ENCODE assay signal across 1 cellular context in the genomic region with DNA sequence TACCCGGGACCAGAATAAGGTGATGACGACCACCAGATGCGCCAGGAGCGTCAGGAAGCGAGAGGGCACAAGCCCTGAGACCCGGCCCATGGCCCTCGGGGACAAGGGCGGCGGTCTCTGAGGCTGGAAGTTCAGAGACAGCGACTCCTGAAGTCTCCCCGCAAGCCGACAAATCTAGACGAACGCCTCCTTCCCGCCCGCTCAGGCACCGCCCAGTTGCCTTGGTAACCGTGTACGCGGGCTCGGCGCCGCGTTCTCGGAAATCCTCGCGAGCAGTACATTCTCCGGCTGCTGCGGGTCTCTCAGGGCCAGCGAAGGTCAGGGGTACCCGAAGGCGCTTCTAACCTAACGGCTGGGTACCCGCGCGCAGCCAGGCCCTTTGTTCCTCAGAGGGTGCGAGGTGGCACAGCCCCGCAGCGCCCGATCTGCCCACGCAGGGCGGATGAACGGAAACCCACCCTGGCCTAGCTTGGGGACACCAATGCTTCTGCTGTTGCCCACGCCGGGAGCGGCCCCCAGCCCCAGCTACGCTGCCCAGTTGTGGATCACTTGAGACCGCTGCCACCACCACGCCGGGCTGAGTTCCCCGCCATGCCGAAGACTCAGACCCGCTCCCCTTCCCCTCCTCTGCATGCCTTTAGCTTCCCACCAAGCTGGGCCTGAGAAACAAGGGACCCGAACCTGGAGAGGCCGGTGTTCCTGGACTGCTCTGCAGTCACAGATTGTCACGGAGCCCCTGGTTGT.
A peak's percentile ranks its signal among the peaks of the same experiment; 100 is the strongest.
TF ChIP-seq lines count a peak whose summit lies in the region.

A gene (minus strand): TSS at position 184 of the 744 bp plus-strand sequence. CDS start 94 bp downstream, at position 90.

TF ChIP-seq in IMR-90, 13 proteins besides CTCF, POLR2A, EP300 and RAD21:
- TF ChIP-seq, protein P1, sequence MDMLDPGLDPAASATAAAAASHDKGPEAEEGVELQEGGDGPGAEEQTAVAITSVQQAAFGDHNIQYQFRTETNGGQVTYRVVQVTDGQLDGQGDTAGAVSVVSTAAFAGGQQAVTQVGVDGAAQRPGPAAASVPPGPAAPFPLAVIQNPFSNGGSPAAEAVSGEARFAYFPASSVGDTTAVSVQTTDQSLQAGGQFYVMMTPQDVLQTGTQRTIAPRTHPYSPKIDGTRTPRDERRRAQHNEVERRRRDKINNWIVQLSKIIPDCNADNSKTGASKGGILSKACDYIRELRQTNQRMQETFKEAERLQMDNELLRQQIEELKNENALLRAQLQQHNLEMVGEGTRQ (IDR thresholded peaks at IDR 0.05; ENCODE audit: low read depth, low read length): no peak
- TF ChIP-seq MAFK (IDR thresholded peaks at IDR 0.05; ENCODE audit: low read depth, low read length) (no peak), MXI1 (IDR thresholded peaks at IDR 0.05; ENCODE audit: borderline replicate concordance, low read depth, low read length) (0 out of 2 replicates have a peak, but pooled peaks have one; percentile 19), RFX5 (IDR thresholded peaks at IDR 0.05; ENCODE audit: low read depth, low read length) (no peak)
- TF ChIP-seq, protein P2, sequence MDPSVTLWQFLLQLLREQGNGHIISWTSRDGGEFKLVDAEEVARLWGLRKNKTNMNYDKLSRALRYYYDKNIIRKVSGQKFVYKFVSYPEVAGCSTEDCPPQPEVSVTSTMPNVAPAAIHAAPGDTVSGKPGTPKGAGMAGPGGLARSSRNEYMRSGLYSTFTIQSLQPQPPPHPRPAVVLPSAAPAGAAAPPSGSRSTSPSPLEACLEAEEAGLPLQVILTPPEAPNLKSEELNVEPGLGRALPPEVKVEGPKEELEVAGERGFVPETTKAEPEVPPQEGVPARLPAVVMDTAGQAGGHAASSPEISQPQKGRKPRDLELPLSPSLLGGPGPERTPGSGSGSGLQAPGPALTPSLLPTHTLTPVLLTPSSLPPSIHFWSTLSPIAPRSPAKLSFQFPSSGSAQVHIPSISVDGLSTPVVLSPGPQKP (IDR thresholded peaks at IDR 0.05; ENCODE audit: borderline replicate concordance, low read depth, low read length): no peak
TF ChIP-seq in IMR-90: peak in this region for 1.
